Comparison of ENCODE assay signal across 28 cellular contexts in the genomic region with DNA sequence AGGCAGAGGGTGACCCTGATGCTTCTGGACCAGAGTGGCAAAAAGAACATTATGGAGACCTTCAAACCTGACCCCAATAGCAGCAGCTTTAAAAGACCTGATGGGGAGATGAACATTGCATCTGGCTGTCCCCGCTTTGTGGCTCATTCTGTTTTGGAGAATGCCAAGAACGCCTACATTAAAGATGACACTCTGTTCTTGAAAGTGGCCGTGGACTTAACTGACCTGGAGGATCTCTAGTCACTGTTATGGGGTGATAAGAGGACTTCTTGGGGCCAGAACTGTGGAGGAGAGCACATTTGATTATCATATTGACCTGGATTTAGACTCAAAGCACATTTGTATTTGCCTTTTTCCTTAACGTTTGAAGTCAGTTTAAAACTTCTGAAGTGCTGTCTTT.
"Had no signal": no experiment of that assay in that cellular context is flagged by ENCODE, and none has a peak within 500 bp of the region (broad histone marks: within the 10 kb centered on the region; RNA-seq: fewer than 3 reads in every experiment).

No MANE protein-coding gene starts in this region.

- H3K27me3 Mint-ChIP-seq: activated naive CD8-positive, alpha-beta T cell; brain; stimulated activated naive B cell treated with anti-CD40 and anti-IgM and Interleukin-4, amounts not matched to agents 10 μg/mL and 1 μg/mL and 100 μg/mL, for 72 hours had no signal

- H3K9me3 ChIP-seq: ascending aorta, colonic mucosa, gastroesophageal sphincter, left ventricle myocardium inferior, neutrophil, right lobe of liver, stomach, suprapubic skin, tibial artery, upper lobe of right lung had no signal

- H3K27ac Mint-ChIP-seq: activated naive CD8-positive, alpha-beta T cell; brain; stimulated activated naive B cell treated with anti-CD40 and anti-IgM and Interleukin-4, amounts not matched to agents 10 μg/mL and 1 μg/mL and 100 μg/mL, for 72 hours had no signal

- H3K4me3 Mint-ChIP-seq: activated naive CD8-positive, alpha-beta T cell; brain; nephron; stimulated activated naive B cell treated with anti-CD40 and anti-IgM and Interleukin-4, amounts not matched to agents 10 μg/mL and 1 μg/mL and 100 μg/mL, for 72 hours had no signal

- H3K9me3 Mint-ChIP-seq: nephron; stimulated activated naive B cell treated with anti-CD40 and anti-IgM and Interleukin-4, amounts not matched to agents 10 μg/mL and 1 μg/mL and 100 μg/mL, for 72 hours had no signal

- DNase-seq: activated CD4-positive, alpha-beta T cell treated with anti-CD3 and anti-CD28 coated beads for 48 hours; activated CD4-positive, alpha-beta T cell treated with anti-CD3 and anti-CD28 coated beads, Interleukin-2, amount 50 U/mL, for 48 hours; activated CD8-positive, alpha-beta memory T cell treated with anti-CD3 and anti-CD28 coated beads, Interleukin-2, amount 50 U/mL, for 48 hours; activated effector memory CD4-positive, alpha-beta T cell treated with Interleukin-2 at 50 U/mL for 16 hours; activated naive CD4-positive, alpha-beta T cell treated with Interleukin-2 at 50 U/mL for 16 hours; activated T-cell treated with anti-CD3 and anti-CD28 coated beads, Interleukin-2, amount 50 U/mL, for 48 hours; cerebellar nuclear complex; colonic mucosa; effector CD8-positive, alpha-beta T cell; islet precursor cell; left ventricle myocardium inferior; right lobe of liver; stimulated activated CD4-positive, alpha-beta T cell treated with anti-CD3 and anti-CD28 coated beads, Interleukin-4, amount 100 ng/mL, for 24 hours; stimulated activated naive B cell treated with anti-CD40 and anti-IgM and Interleukin-4, amounts not matched to agents 10 μg/mL and 1 μg/mL and 100 μg/mL, for 72 hours; stomach; tibial artery; upper lobe of right lung had no signal

- H3K36me3 Mint-ChIP-seq: brain had no signal

- ATAC-seq: activated CD4-positive, CD25-positive, alpha-beta regulatory T cell treated with anti-CD3 and anti-CD28 coated beads, Interleukin-2, amount 50 U/mL, for 24 hours; gastroesophageal sphincter; right lobe of liver; stimulated activated naive B cell treated with anti-CD40 and anti-IgM and Interleukin-4, amounts not matched to agents 10 μg/mL and 1 μg/mL and 100 μg/mL, for 72 hours; upper lobe of right lung had no signal

- H3K4me1 ChIP-seq: colonic mucosa, left ventricle myocardium inferior, right lobe of liver, tibial artery had no signal

- H3K27ac ChIP-seq: ascending aorta, cardiac muscle cell, colonic mucosa, gastroesophageal sphincter, hepatocyte, left ventricle myocardium inferior, neutrophil, right lobe of liver, stomach, suprapubic skin, tibial artery, upper lobe of right lung had no signal

- H3K4me3 ChIP-seq: ascending aorta, cardiac muscle cell, colonic mucosa, gastroesophageal sphincter, hepatocyte, left ventricle myocardium inferior, lung, right lobe of liver, stomach, suprapubic skin, tibial artery, upper lobe of right lung had no signal

- H3K27me3 ChIP-seq: ascending aorta, cardiac muscle cell, colonic mucosa, gastroesophageal sphincter, hepatocyte, neutrophil, right lobe of liver, stomach, suprapubic skin, tibial artery, upper lobe of right lung had no signal

- H3K36me3 ChIP-seq: cardiac muscle cell, colonic mucosa, neutrophil, right lobe of liver, suprapubic skin had no signal
